1 cellular context compared by ENCODE assay signal in genomic region chr14:73287071-73287470, GRCh38.
TF ChIP-seq lines count a peak whose summit lies in the region.

No MANE protein-coding gene starts in this region.

TF ChIP-seq in WTC11, 78 proteins besides CTCF, POLR2A, EP300 and RAD21 (continued from another document):
- TF ChIP-seq, protein P1, sequence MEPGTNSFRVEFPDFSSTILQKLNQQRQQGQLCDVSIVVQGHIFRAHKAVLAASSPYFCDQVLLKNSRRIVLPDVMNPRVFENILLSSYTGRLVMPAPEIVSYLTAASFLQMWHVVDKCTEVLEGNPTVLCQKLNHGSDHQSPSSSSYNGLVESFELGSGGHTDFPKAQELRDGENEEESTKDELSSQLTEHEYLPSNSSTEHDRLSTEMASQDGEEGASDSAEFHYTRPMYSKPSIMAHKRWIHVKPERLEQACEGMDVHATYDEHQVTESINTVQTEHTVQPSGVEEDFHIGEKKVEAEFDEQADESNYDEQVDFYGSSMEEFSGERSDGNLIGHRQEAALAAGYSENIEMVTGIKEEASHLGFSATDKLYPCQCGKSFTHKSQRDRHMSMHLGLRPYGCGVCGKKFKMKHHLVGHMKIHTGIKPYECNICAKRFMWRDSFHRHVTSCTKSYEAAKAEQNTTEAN (CRISPR knock-in tag; IDR thresholded peaks at IDR 0.05): no peak
- no peak for TF ChIP-seq NFATC4 (CRISPR knock-in tag; IDR thresholded peaks at IDR 0.05)
- TF ChIP-seq, protein P2, sequence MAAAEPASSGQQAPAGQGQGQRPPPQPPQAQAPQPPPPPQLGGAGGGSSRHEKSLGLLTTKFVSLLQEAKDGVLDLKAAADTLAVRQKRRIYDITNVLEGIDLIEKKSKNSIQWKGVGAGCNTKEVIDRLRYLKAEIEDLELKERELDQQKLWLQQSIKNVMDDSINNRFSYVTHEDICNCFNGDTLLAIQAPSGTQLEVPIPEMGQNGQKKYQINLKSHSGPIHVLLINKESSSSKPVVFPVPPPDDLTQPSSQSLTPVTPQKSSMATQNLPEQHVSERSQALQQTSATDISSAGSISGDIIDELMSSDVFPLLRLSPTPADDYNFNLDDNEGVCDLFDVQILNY (CRISPR knock-in tag; IDR thresholded peaks at IDR 0.05): no peak
- no peak for TF ChIP-seq CREB1 (CRISPR knock-in tag; IDR thresholded peaks at IDR 0.05)
- no peak for TF ChIP-seq MXD4 (CRISPR knock-in tag; IDR thresholded peaks at IDR 0.05; ENCODE audit: borderline replicate concordance)
- no peak for TF ChIP-seq JUN (CRISPR knock-in tag; IDR thresholded peaks at IDR 0.05)
- no peak for TF ChIP-seq SMAD3 (CRISPR knock-in tag; IDR thresholded peaks at IDR 0.05; ENCODE audit: borderline replicate concordance)
- TF ChIP-seq, protein P3, sequence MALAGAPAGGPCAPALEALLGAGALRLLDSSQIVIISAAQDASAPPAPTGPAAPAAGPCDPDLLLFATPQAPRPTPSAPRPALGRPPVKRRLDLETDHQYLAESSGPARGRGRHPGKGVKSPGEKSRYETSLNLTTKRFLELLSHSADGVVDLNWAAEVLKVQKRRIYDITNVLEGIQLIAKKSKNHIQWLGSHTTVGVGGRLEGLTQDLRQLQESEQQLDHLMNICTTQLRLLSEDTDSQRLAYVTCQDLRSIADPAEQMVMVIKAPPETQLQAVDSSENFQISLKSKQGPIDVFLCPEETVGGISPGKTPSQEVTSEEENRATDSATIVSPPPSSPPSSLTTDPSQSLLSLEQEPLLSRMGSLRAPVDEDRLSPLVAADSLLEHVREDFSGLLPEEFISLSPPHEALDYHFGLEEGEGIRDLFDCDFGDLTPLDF (CRISPR knock-in tag; IDR thresholded peaks at IDR 0.05): no peak
- TF ChIP-seq OVOL2 (CRISPR knock-in tag; IDR thresholded peaks at IDR 0.05; ENCODE audit: borderline replicate concordance): no peak
